8 cellular contexts compared by ENCODE assay signal in genomic region chr7:114539575-114539974, GRCh38.
A peak's percentile ranks its signal among the peaks of the same experiment; 100 is the strongest.
DNase-seq lines count a peak whose midpoint lies in the region; ATAC-seq, FAIRE-seq and TF ChIP-seq lines count a peak whose summit lies in the region.

No MANE protein-coding gene starts in this region.

- H3K4me1 ChIP-seq in OCI-LY1 (ENCODE audit: insufficient read depth, low read length, severe bottlenecking): no peaks in the 10 kb centered on the region
- no peaks in the 10 kb centered on the region for H3K4me1 ChIP-seq in upper lobe of right lung

- no peaks in the 10 kb centered on the region for H3K79me2 ChIP-seq in OCI-LY1 (ENCODE audit: insufficient read depth, low read length)

- no peak overlapping the region for H2AFZ ChIP-seq in OCI-LY1 (ENCODE audit: low read length)

- H3F3A ChIP-seq in OCI-LY1 (ENCODE audit: insufficient read depth, low read length): no peaks in the 10 kb centered on the region

- H3K4me3 ChIP-seq in OCI-LY1 (ENCODE audit: low read depth, low read length, poor library complexity, severe bottlenecking): no peak overlapping the region
- H3K4me3 ChIP-seq in upper lobe of right lung: no peak overlapping the region

- no peaks in the 10 kb centered on the region for H3K9me2 ChIP-seq in OCI-LY1 (ENCODE audit: low read depth, low read length)

- no peak overlapping the region for H3K27ac ChIP-seq in OCI-LY1 (ENCODE audit: low read depth, low read length, poor library complexity, severe bottlenecking)
- no peak overlapping the region for H3K27ac ChIP-seq in upper lobe of right lung

- ATAC-seq in left ventricle myocardium superior: no peak
- ATAC-seq in left cardiac atrium: no peak
- ATAC-seq in upper lobe of right lung: no peak

- intact Hi-C loops in left ventricle myocardium superior (cut with micrococcal nuclease) (no loop called here), left cardiac atrium (cut with DNase I) (no loop called here), upper lobe of right lung (cut with DNase I) (no loop called here)

- no peaks in the 10 kb centered on the region for H4K20me1 ChIP-seq in OCI-LY1 (ENCODE audit: insufficient read depth, low read length)

- no peak for FAIRE-seq in urothelium cell line (lab: Jason Lieb, UNC)

- DNase-seq in left ventricle myocardium superior (peak; percentile 28), left cardiac atrium (no peak), fibroblast of gingiva (ENCODE audit: low read depth) (peak; percentile 29), upper lobe of right lung (no peak), mucosa of gallbladder (ENCODE audit: low spot score) (no peak), urothelium cell line (ENCODE audit: low spot score) (no peak), T-helper 9 cell (no peak)

- no peaks in the 10 kb centered on the region for H3K27me3 ChIP-seq in OCI-LY1 (ENCODE audit: insufficient read depth, low read length)
- H3K27me3 ChIP-seq in upper lobe of right lung: no peaks in the 10 kb centered on the region

- H3K9me3 ChIP-seq in OCI-LY1 (ENCODE audit: low read length) (no peaks in the 10 kb centered on the region), upper lobe of right lung (no peaks in the 10 kb centered on the region)

- H3K36me3 ChIP-seq in OCI-LY1 (ENCODE audit: insufficient read depth, low read length) (no peaks in the 10 kb centered on the region), upper lobe of right lung (no peaks in the 10 kb centered on the region)

- H3K9ac ChIP-seq in OCI-LY1 (ENCODE audit: low read length): no peak overlapping the region

- TF ChIP-seq CTCF in OCI-LY1 (IDR thresholded peaks at IDR 0.05; ENCODE audit: low read length) (peak; percentile 36; the same call in 1 of the 2 replicates), upper lobe of right lung (IDR thresholded peaks at IDR 0.05) (peak; percentile 8)

- H3K4me2 ChIP-seq in OCI-LY1 (ENCODE audit: low read length): no peak overlapping the region

Comparison
In these comparisons a context has a peak if more than half of its experiments do, and no peak if none do; other contexts are left out.
1. DNase-seq: peak in left ventricle myocardium superior (single experiment) and fibroblast of gingiva (single experiment); none in left cardiac atrium (single experiment), upper lobe of right lung (single experiment), mucosa of gallbladder (single experiment), urothelium cell line (single experiment) and T-helper 9 cell (single experiment).